In genomic region chr6:41947581-41948220, GRCh38 we compare ENCODE assay signal across 19 cellular contexts. TPM values are rescaled to one million over a fixed set of nuclear protein-coding genes. Genes with fewer than 3 reads are reported as not detected.
DNase-seq lines count a peak whose midpoint lies in the region; ATAC-seq and TF ChIP-seq lines count a peak whose summit lies in the region.
"Had no signal": no experiment of that assay in that cellular context is flagged by ENCODE, and none has a peak within 500 bp of the region (broad histone marks: within the 10 kb centered on the region; RNA-seq: fewer than 3 reads in every experiment).

No MANE protein-coding gene starts in this region.

- no peak for TF ChIP-seq CTCF in right atrium auricular region (IDR thresholded peaks at IDR 0.05)
- no peak for TF ChIP-seq CTCF in endothelial cell (IDR thresholded peaks at IDR 0.05; ENCODE audit: unreplicated experiment)

- H3K4me1 Mint-ChIP-seq in T-cell: peaks cover 54 to 58% (median 55%) of the 10 kb centered on the region in 3 donors
- peaks cover 6% of the 10 kb centered on the region for H3K4me1 Mint-ChIP-seq in endothelial cell (ENCODE audit: unreplicated experiment)
- H3K4me1 Mint-ChIP-seq in stimulated activated memory B cell treated with anti-CD40 and anti-IgM and Interleukin-4, amounts not matched to agents 10 μg/mL and 1 μg/mL and 100 μg/mL, for 72 hours: peaks cover 12% of the 10 kb centered on the region

- H3K27ac Mint-ChIP-seq in T-cell: peak overlapping the region; percentile 52 to 69
- peak overlapping the region; percentile 48 for H3K27ac Mint-ChIP-seq in endothelial cell (ENCODE audit: unreplicated experiment)
- H3K27ac Mint-ChIP-seq in stimulated activated memory B cell treated with anti-CD40 and anti-IgM and Interleukin-4, amounts not matched to agents 10 μg/mL and 1 μg/mL and 100 μg/mL, for 72 hours: peak overlapping the region; percentile 44
- H3K27ac Mint-ChIP-seq: dendritic cell treated with granulocyte-macrophage colony-stimulating factor and Interleukin-4, amounts not matched to agents 40 ng/mL and 50 ng/mL, for 4 days had no signal

- no peaks in the 10 kb centered on the region for H3K9me3 Mint-ChIP-seq in T-cell
- no peaks in the 10 kb centered on the region for H3K9me3 Mint-ChIP-seq in endothelial cell (ENCODE audit: unreplicated experiment)
- no peaks in the 10 kb centered on the region for H3K9me3 Mint-ChIP-seq in stimulated activated memory B cell treated with anti-CD40 and anti-IgM and Interleukin-4, amounts not matched to agents 10 μg/mL and 1 μg/mL and 100 μg/mL, for 72 hours
- H3K9me3 Mint-ChIP-seq: dendritic cell treated with granulocyte-macrophage colony-stimulating factor and Interleukin-4, amounts not matched to agents 40 ng/mL and 50 ng/mL, for 4 days had no signal

- peak overlapping the region in 1 of 3 donors; percentile 34 for H3K4me3 Mint-ChIP-seq in T-cell
- H3K4me3 Mint-ChIP-seq in endothelial cell (ENCODE audit: unreplicated experiment): no peak overlapping the region
- H3K4me3 Mint-ChIP-seq in stimulated activated memory B cell treated with anti-CD40 and anti-IgM and Interleukin-4, amounts not matched to agents 10 μg/mL and 1 μg/mL and 100 μg/mL, for 72 hours: no peak overlapping the region
- H3K4me3 Mint-ChIP-seq: dendritic cell treated with granulocyte-macrophage colony-stimulating factor and Interleukin-4, amounts not matched to agents 40 ng/mL and 50 ng/mL, for 4 days had no signal

- H3K4me3 ChIP-seq in right atrium auricular region: no peak overlapping the region

- no peaks in the 10 kb centered on the region for H3K27me3 ChIP-seq in right atrium auricular region

- intact Hi-C loops in Right ventricle myocardium inferior (cut with DNase I) (no loop called here), sciatic nerve (cut with DNase I) (no loop called here)

- H3K27me3 Mint-ChIP-seq in T-cell (no peaks in the 10 kb centered on the region), endothelial cell (ENCODE audit: unreplicated experiment) (peaks cover 8% of the 10 kb centered on the region)
- no peaks in the 10 kb centered on the region for H3K27me3 Mint-ChIP-seq in stimulated activated memory B cell treated with anti-CD40 and anti-IgM and Interleukin-4, amounts not matched to agents 10 μg/mL and 1 μg/mL and 100 μg/mL, for 72 hours
- H3K27me3 Mint-ChIP-seq: dendritic cell treated with granulocyte-macrophage colony-stimulating factor and Interleukin-4, amounts not matched to agents 40 ng/mL and 50 ng/mL, for 4 days had no signal

- H3K27ac ChIP-seq in right atrium auricular region: no peak overlapping the region

- ATAC-seq in Right ventricle myocardium inferior (peak; percentile 28), T-cell (replicated peaks in 1 of 4) (no peak), sciatic nerve (no peak)
- no peak for ATAC-seq in stimulated activated memory B cell treated with anti-CD40 and anti-IgM and Interleukin-4, amounts not matched to agents 10 μg/mL and 1 μg/mL and 100 μg/mL, for 72 hours
- ATAC-seq: PC-3 had no signal

- POLR2A ChIA-PET in T-cell (lab: Charles Lee): interaction anchor here in 1 of 2 donors (0.7 kb wide), 1 partner anchor 622 kb away, joined by 3 read pairs; no protein-coding TSS in a partner anchor

- no peaks in the 10 kb centered on the region for H3K4me1 ChIP-seq in right atrium auricular region

- H3K36me3 Mint-ChIP-seq in T-cell (peaks cover 11% of the 10 kb centered on the region), endothelial cell (ENCODE audit: low read depth, unreplicated experiment) (no peaks in the 10 kb centered on the region)
- peaks cover 11% of the 10 kb centered on the region for H3K36me3 Mint-ChIP-seq in stimulated activated memory B cell treated with anti-CD40 and anti-IgM and Interleukin-4, amounts not matched to agents 10 μg/mL and 1 μg/mL and 100 μg/mL, for 72 hours

- CTCF ChIA-PET in T-cell (lab: Charles Lee): interaction anchor here in 1 of 2 donors (0.5 kb wide), 2 partner anchors 32 to 920 kb away, joined by 3 to 4 read pairs; no protein-coding TSS in a partner anchor

- no peaks in the 10 kb centered on the region for H3K9me3 ChIP-seq in right atrium auricular region

- DNase-seq in Right ventricle myocardium inferior (ENCODE audit: missing footprints): no peak
- DNase-seq in right atrium auricular region (ENCODE audit: low spot score): no peak
- no peak for DNase-seq in T-cell
- no peak for DNase-seq in endothelial cell (ENCODE audit: low spot score)
- no peak for DNase-seq in stimulated activated CD4-positive, alpha-beta T cell treated with anti-CD3 and anti-CD28 coated beads, Interleukin-15, amount 100 ng/mL, for 24 hours
- no peak for DNase-seq in NCI-H2081 treated with DMSO at 0.1 percent for 48 hours (lab: John Stamatoyannopoulos, UW)
- DNase-seq in sciatic nerve (ENCODE audit: low spot score): no peak
- DNase-seq: activated CD4-positive, alpha-beta T cell treated with anti-CD3 and anti-CD28 coated beads, Interleukin-2, amount 50 U/mL, for 4 hours; activated T-cell treated with anti-CD3 and anti-CD28 coated beads, Interleukin-2, amount 50 U/mL, for 48 hours; DMS79; foreskin fibroblast; NCI-H1694 treated with DMSO at 0.1 percent for 48 hours; NCI-H748 treated with DMSO at 0.1 percent for 48 hours; occipital lobe; PC-3; SIG-M5; T-helper 1 cell had no signal

- no peaks in the 10 kb centered on the region for H3K36me3 ChIP-seq in right atrium auricular region

RNA-seq across cellular contexts. Expression of gene CCND3, which starts 6.1 kb away (rescaled TPM):
- total RNA-seq in Right ventricle myocardium inferior (51.5 TPM), right atrium auricular region (100 to 1,000 TPM in 1 of 2 donors, 10 to 100 TPM in 1; 78.7 to 129 TPM), T-cell (100 to 1,000 TPM; 265 to 532 (median 284) TPM), endothelial cell (ENCODE audit: unreplicated experiment) (39.3 TPM), sciatic nerve (62.9 TPM)

RNA-seq across cellular contexts. Expression of gene BYSL, which starts 26.4 kb away (rescaled TPM):
- 9.6 TPM for total RNA-seq in Right ventricle myocardium inferior
- total RNA-seq in right atrium auricular region: 1 to 10 TPM; 3.0 to 7.6 TPM
- total RNA-seq in T-cell: 10 to 100 TPM in 3 of 5 donors, 1 to 10 TPM in 2; 3.5 to 20.5 (median 15.0) TPM
- total RNA-seq in endothelial cell (ENCODE audit: unreplicated experiment): 21.9 TPM
- total RNA-seq in sciatic nerve: 16.0 TPM

RNA-seq across cellular contexts. Expression of gene MED20, which starts 26.8 kb away (rescaled TPM):
- total RNA-seq in Right ventricle myocardium inferior (22.9 TPM), right atrium auricular region (1 to 10 TPM; 8.6 to 8.8 TPM), T-cell (10 to 100 TPM in 3 of 5 donors, 1 to 10 TPM in 2; 5.4 to 12.1 (median 11.1) TPM), endothelial cell (ENCODE audit: unreplicated experiment) (39.4 TPM), sciatic nerve (14.6 TPM)

RNA-seq across cellular contexts. Expression of gene USP49, which starts 52.5 kb away (rescaled TPM):
- total RNA-seq in Right ventricle myocardium inferior (2.0 TPM), right atrium auricular region (1 to 10 TPM; 1.3 to 1.7 TPM), T-cell (1 to 10 TPM; 2.5 to 5.2 (median 3.3) TPM), endothelial cell (ENCODE audit: unreplicated experiment) (7.1 TPM), sciatic nerve (6.4 TPM)
